Comparison of ENCODE assay signal across 27 cellular contexts in the genomic region with DNA sequence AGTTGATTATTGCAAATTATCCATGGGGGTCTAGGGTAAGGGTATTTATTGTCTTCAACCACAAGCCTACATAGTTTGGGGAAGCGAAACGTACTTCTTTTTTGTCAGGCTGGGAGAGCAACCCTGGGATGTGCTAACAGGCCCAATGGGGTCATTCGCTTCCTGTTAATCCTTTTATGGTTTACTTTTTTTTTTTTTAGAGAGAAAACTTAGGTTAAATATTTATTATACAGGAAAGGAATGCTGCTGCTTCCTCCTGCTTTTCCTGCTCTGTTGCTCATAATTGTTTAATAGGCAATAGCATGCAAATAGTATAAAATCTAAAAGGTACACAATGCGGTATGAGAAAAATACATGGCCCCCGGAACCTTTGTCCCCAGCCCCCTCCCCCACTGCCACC.
DNase-seq lines count a peak whose midpoint lies in the region; ATAC-seq and TF ChIP-seq lines count a peak whose summit lies in the region.
"Had no signal": no experiment of that assay in that cellular context is flagged by ENCODE, and none has a peak within 500 bp of the region (broad histone marks: within the 10 kb centered on the region; RNA-seq: fewer than 3 reads in every experiment).

No MANE protein-coding gene starts in this region.

- no peak for ATAC-seq in gastroesophageal sphincter
- no peak for ATAC-seq in GM18502 (IDR thresholded peaks at IDR 0.05; ENCODE audit: poor library complexity, unreplicated experiment)
- ATAC-seq: effector memory CD8-positive, alpha-beta T cell; Panc1 had no signal

- H3K9me3 Mint-ChIP-seq in neural progenitor cell = no peaks in the 10 kb centered on the region
- H3K9me3 Mint-ChIP-seq: activated CD4-positive, alpha-beta memory T cell treated with anti-CD3 and anti-CD28 coated beads for 36 hours; effector memory CD8-positive, alpha-beta T cell had no signal

- H3K9me3 ChIP-seq in gastroesophageal sphincter (no peaks in the 10 kb centered on the region), neural progenitor cell (ENCODE audit: low read depth) (no peaks in the 10 kb centered on the region)
- H3K9me3 ChIP-seq: breast epithelium, esophagus squamous epithelium, neutrophil, psoas muscle, uterus had no signal

- H3K79me2 ChIP-seq in neural progenitor cell (ENCODE audit: low read depth) = no peaks in the 10 kb centered on the region

- 35 to 95% methylated on average over 4 to 5 of the region's 5 CpGs for WGBS in gastroesophageal sphincter (ENCODE audit: low coverage in 1 of 2), 2 donors

- H3K27me3 Mint-ChIP-seq in neural progenitor cell (ENCODE audit: insufficient read depth, low read depth) = peaks cover 4% of the 10 kb centered on the region
- H3K27me3 Mint-ChIP-seq: activated CD4-positive, alpha-beta memory T cell treated with anti-CD3 and anti-CD28 coated beads for 36 hours; effector memory CD8-positive, alpha-beta T cell had no signal

- TF ChIP-seq POLR2A in gastroesophageal sphincter (IDR thresholded peaks at IDR 0.05) = no peak

- no peaks in the 10 kb centered on the region for H3F3A ChIP-seq in neural progenitor cell (ENCODE audit: low read depth)

- H3K27ac ChIP-seq in C4-2B (peak overlapping the region; percentile 61), gastroesophageal sphincter (peak overlapping the region; percentile 44 to 74 (median 56)), neural progenitor cell (no peak overlapping the region)
- H3K27ac ChIP-seq: breast epithelium, esophagus squamous epithelium, HL-60, neutrophil, psoas muscle, uterus had no signal

- H4K20me1 ChIP-seq in neural progenitor cell (ENCODE audit: low read depth) = no peaks in the 10 kb centered on the region

- no peaks in the 10 kb centered on the region for H3K27me3 ChIP-seq in gastroesophageal sphincter
- H3K27me3 ChIP-seq in neural progenitor cell = no peaks in the 10 kb centered on the region
- H3K27me3 ChIP-seq: breast epithelium, esophagus squamous epithelium, uterus had no signal

- TF ChIP-seq EP300 in gastroesophageal sphincter (IDR thresholded peaks at IDR 0.05) = no peak

- H3K4me1 Mint-ChIP-seq in neural progenitor cell = peaks cover 24% of the 10 kb centered on the region
- H3K4me1 Mint-ChIP-seq: IgD-negative memory B cell had no signal

- no peak overlapping the region for H3K27ac Mint-ChIP-seq in neural progenitor cell
- H3K27ac Mint-ChIP-seq: activated CD4-positive, alpha-beta memory T cell treated with anti-CD3 and anti-CD28 coated beads for 36 hours; effector memory CD8-positive, alpha-beta T cell; IgD-negative memory B cell had no signal

- H3K36me3 ChIP-seq in gastroesophageal sphincter (no peaks in the 10 kb centered on the region), neural progenitor cell (no peaks in the 10 kb centered on the region)
- H3K36me3 ChIP-seq: breast epithelium, esophagus squamous epithelium, neutrophil, uterus had no signal

- peak overlapping the region; percentile 22 to 38 for H3K4me3 ChIP-seq in gastroesophageal sphincter
- H3K4me3 ChIP-seq in neural progenitor cell = no peak overlapping the region
- H3K4me3 ChIP-seq: breast epithelium, esophagus squamous epithelium, psoas muscle, uterus had no signal

- no peak overlapping the region for H3K4me3 Mint-ChIP-seq in neural progenitor cell
- H3K4me3 Mint-ChIP-seq: activated CD4-positive, alpha-beta memory T cell treated with anti-CD3 and anti-CD28 coated beads for 36 hours; effector memory CD8-positive, alpha-beta T cell had no signal

- H3K4me1 ChIP-seq in gastroesophageal sphincter (peaks cover 0 to 18% (median 0%) of the 10 kb centered on the region in 3 donors), neural progenitor cell (peaks cover 8% of the 10 kb centered on the region)
- H3K4me1 ChIP-seq: breast epithelium, esophagus squamous epithelium, psoas muscle, uterus had no signal

- DNase-seq in NOMO-1 treated with dmso at 0.1 percent for 144 hours (lab: John Stamatoyannopoulos, UW; ENCODE audit: unreplicated experiment) (peak; percentile 43), neural progenitor cell (ENCODE audit: low spot score) (no peak), COR-L47 (lab: John Stamatoyannopoulos, UW) (no peak)
- no peak for DNase-seq in activated CD4-positive, alpha-beta T cell treated with anti-CD3 and anti-CD28 coated beads, Interleukin-2, amount 50 U/mL, for 1 hour
- no peak for DNase-seq in activated naive CD4-positive, alpha-beta T cell treated with anti-CD3 and anti-CD28 coated beads, Interleukin-2, amount 50 U/mL, for 16 hours
- DNase-seq: activated CD4-positive, alpha-beta memory T cell treated with anti-CD3 and anti-CD28 coated beads for 36 hours; activated gamma-delta T cell; activated T-cell treated with anti-CD3 and anti-CD28 coated beads for 4 hours; AML-193; DMS79; effector memory CD8-positive, alpha-beta T cell; esophagus squamous epithelium; hypothalamus; NCI-H1417 treated with DMSO at 0.1 percent for 48 hours; NCI-H2107; NCI-H446 treated with DMSO at 0.1 percent for 48 hours; psoas muscle; SHP77 treated with DMSO at 0.1 percent for 48 hours had no signal

- H3K4me2 ChIP-seq in neural progenitor cell = no peak overlapping the region

- no peaks in the 10 kb centered on the region for H3K36me3 Mint-ChIP-seq in neural progenitor cell
- H3K36me3 Mint-ChIP-seq: activated CD4-positive, alpha-beta memory T cell treated with anti-CD3 and anti-CD28 coated beads for 36 hours; IgD-negative memory B cell had no signal

- no peak overlapping the region for H3K9ac ChIP-seq in neural progenitor cell

- no peak for TF ChIP-seq CTCF in C4-2B (conservative IDR thresholded peaks at IDR 0.05)
- TF ChIP-seq CTCF in gastroesophageal sphincter (IDR thresholded peaks at IDR 0.05) = no peak
- no peak for TF ChIP-seq CTCF in neural progenitor cell (IDR thresholded peaks at IDR 0.05)

- H2AFZ ChIP-seq in neural progenitor cell (replicated peaks) = peak overlapping the region; percentile 92
